ENCODE assay signal across 8 cellular contexts in genomic region chr14:33307691-33308369, GRCh38.
DNase-seq lines count a peak whose midpoint lies in the region; ATAC-seq and TF ChIP-seq lines count a peak whose summit lies in the region.

No MANE protein-coding gene starts in this region.

- no peaks in the 10 kb centered on the region for H3K79me2 ChIP-seq in MM.1S (ENCODE audit: low read length)

- H3K36me3 ChIP-seq in MM.1S (replicated peaks; ENCODE audit: insufficient read depth, low read length) (no peaks in the 10 kb centered on the region), spleen (no peaks in the 10 kb centered on the region)

- no peak overlapping the region for H2AFZ ChIP-seq in MM.1S (ENCODE audit: low read length)

- intact Hi-C loops in spleen (cut with DNase I; ENCODE audit: low total_unique reads), result no loop called here

- TF ChIP-seq CTCF in MM.1S (IDR thresholded peaks at IDR 0.05; ENCODE audit: low read length) (no peak), spleen (IDR thresholded peaks at IDR 0.05 in 8 of 11, conservative IDR thresholded peaks at IDR 0.05 in 3 of 11) (no peak)

- H3F3A ChIP-seq in MM.1S (ENCODE audit: insufficient read depth, low read length), result no peaks in the 10 kb centered on the region

- no peak for TF ChIP-seq POLR2A in spleen (IDR thresholded peaks at IDR 0.05)

- H3K4me2 ChIP-seq in MM.1S (ENCODE audit: low read depth, low read length), result no peak overlapping the region

- DNase-seq in Ammon's horn (ENCODE audit: low spot score) (peak; percentile 76), NCI-H1694 treated with DMSO at 0.1 percent for 48 hours (lab: John Stamatoyannopoulos, UW) (peak; percentile 97), caudate nucleus (lab: John Stamatoyannopoulos, UW) (peak in 33 of 61 donors; percentile 1 to 58 (median 15)), medulla oblongata (ENCODE audit: extremely low spot score) (peak; percentile 49), MM.1S (no peak), cortex of kidney (lab: John Stamatoyannopoulos, UW) (no peak), spleen (no peak)

- H3K27me3 ChIP-seq in MM.1S (replicated peaks; ENCODE audit: insufficient read depth, low read length) (no peaks in the 10 kb centered on the region), spleen (replicated peaks in 1 of 7) (no peaks in the 10 kb centered on the region)

- H3K27ac ChIP-seq in caudate nucleus (ENCODE audit: low read depth, low read length) (peak overlapping the region; percentile 3), MM.1S (ENCODE audit: low read length) (no peak overlapping the region), spleen (peak overlapping the region in 3 of 8 donors; percentile 28 to 50 (median 41))

- no peak overlapping the region for H3K9ac ChIP-seq in MM.1S (ENCODE audit: low read length)

- no peaks in the 10 kb centered on the region for H4K20me1 ChIP-seq in MM.1S (ENCODE audit: insufficient read depth, low read length)

- no peak for ATAC-seq in GM18870 (IDR thresholded peaks at IDR 0.05; ENCODE audit: unreplicated experiment)

- WGBS in spleen, 5 donors, result 68 to 81% (median 78%) methylated on average over 11 of the region's 11 CpGs

- no peaks in the 10 kb centered on the region for H3K9me3 ChIP-seq in MM.1S (replicated peaks; ENCODE audit: insufficient read depth, low read length)
- no peaks in the 10 kb centered on the region for H3K9me3 ChIP-seq in spleen

- H3K9me2 ChIP-seq in MM.1S (replicated peaks; ENCODE audit: insufficient read depth, low read length), result no peaks in the 10 kb centered on the region

- H3K4me1 ChIP-seq in MM.1S (ENCODE audit: low read length) (no peaks in the 10 kb centered on the region), spleen (no peaks in the 10 kb centered on the region)

- H3K4me3 ChIP-seq in MM.1S (ENCODE audit: low read length) (no peak overlapping the region), spleen (peak overlapping the region in 1 of 8 donors; percentile 42)

Comparison
In these comparisons a context has a peak if more than half of its experiments do, and no peak if none do; other contexts are left out.
1. DNase-seq: peak in Ammon's horn (single experiment), NCI-H1694 treated with DMSO at 0.1 percent for 48 hours (single experiment), caudate nucleus (33 of 61) and medulla oblongata (single experiment); none in MM.1S (single experiment), cortex of kidney (single experiment) and spleen (single experiment).